Comparison of ENCODE assay signal across 8 cellular contexts in the genomic region with DNA sequence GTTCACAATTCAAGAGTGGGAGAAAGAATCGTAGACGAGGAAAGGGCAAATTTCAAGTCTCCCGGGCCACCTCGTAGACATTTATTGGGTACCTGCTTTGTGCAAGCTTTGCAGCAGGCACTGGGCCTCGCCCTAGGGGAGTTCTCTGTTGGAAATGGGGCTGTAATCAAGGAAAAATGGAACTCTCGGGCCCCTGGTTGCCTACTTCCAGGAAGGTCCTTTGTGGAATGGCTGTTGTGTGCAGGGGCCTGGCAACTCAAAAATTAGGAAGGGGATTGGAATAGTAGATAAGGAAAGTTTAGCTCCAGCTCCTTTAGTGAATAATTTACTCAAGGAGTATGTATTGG. TPM values are rescaled to one million over a fixed set of nuclear protein-coding genes. Genes with fewer than 3 reads are reported as not detected.
DNase-seq lines count a peak whose midpoint lies in the region; ATAC-seq and TF ChIP-seq lines count a peak whose summit lies in the region.

No MANE protein-coding gene starts in this region.

- H3K9me3 ChIP-seq in colonic mucosa (no peaks in the 10 kb centered on the region), muscle layer of colon (ENCODE audit: low read length) (no peaks in the 10 kb centered on the region)

- intact Hi-C loops in colonic mucosa (cut with DNase I) = no loop called here

- H3K9ac ChIP-seq in colonic mucosa (ENCODE audit: low read depth in 2 of 2, low read length in 2 of 2) (peak overlapping the region; percentile 85 to 95), muscle layer of colon (ENCODE audit: low read length) (peak overlapping the region; percentile 60)

- H3K4me1 ChIP-seq in colonic mucosa = peaks cover 24% of the 10 kb centered on the region
- H3K4me1 ChIP-seq in muscle layer of colon (ENCODE audit: insufficient read depth, low read length) = peaks cover 33% of the 10 kb centered on the region

- H3K4me3 ChIP-seq in colonic mucosa = peak overlapping the region; percentile 65
- H3K4me3 ChIP-seq in muscle layer of colon (ENCODE audit: low read depth in 1 of 2, low read length in 2 of 2) = peak overlapping the region; percentile 90 to 92

- peak; percentile 23 for DNase-seq in KBM-7
- no peak for DNase-seq in colonic mucosa

- H3K27ac ChIP-seq in 22Rv1 = peak overlapping the region; percentile 77
- H3K27ac ChIP-seq in colonic mucosa = peak overlapping the region; percentile 86
- peak overlapping the region; percentile 96 for H3K27ac ChIP-seq in muscle layer of colon (ENCODE audit: low read depth, low read length)

- no peak for TF ChIP-seq CTCF in 22Rv1 (IDR thresholded peaks at IDR 0.05)
- TF ChIP-seq CTCF in colonic mucosa (IDR thresholded peaks at IDR 0.05) = no peak

- H3K27me3 ChIP-seq in colonic mucosa (no peaks in the 10 kb centered on the region), muscle layer of colon (ENCODE audit: control insufficient read depth in 1 of 2, insufficient read depth in 2 of 2, low read length in 2 of 2) (no peaks in the 10 kb centered on the region)

- H3K36me3 ChIP-seq in colonic mucosa (peaks cover 4% of the 10 kb centered on the region), muscle layer of colon (ENCODE audit: insufficient read depth, low read length) (peaks cover 15% of the 10 kb centered on the region)

- ATAC-seq in GM21447 (IDR thresholded peaks at IDR 0.05; ENCODE audit: unreplicated experiment) = no peak
- no peak for ATAC-seq in HG03175 (IDR thresholded peaks at IDR 0.05; ENCODE audit: unreplicated experiment)
- no peak for ATAC-seq in HG02642 (IDR thresholded peaks at IDR 0.05; ENCODE audit: poor library complexity, unreplicated experiment)
- no peak for ATAC-seq in GM19023 (IDR thresholded peaks at IDR 0.05; ENCODE audit: unreplicated experiment)

- in situ Hi-C loops in KBM-7 (cut with MboI; ENCODE audit: low pct_unique_long_range_greater_than_20kb, low sequenced_read_pairs) = no loop called here

RNA-seq across cellular contexts. Expression of a gene that starts 0.6 kb away (rescaled TPM):
- 10 to 100 TPM in 1 of 2 donors, 1 to 10 TPM in 1; 9.3 to 12.8 TPM for total RNA-seq in colonic mucosa

RNA-seq across cellular contexts. Expression of a gene that starts 3.2 kb away (rescaled TPM):
- total RNA-seq in colonic mucosa = 10 to 100 TPM; 27.0 to 33.8 TPM

RNA-seq across cellular contexts. Expression of a gene that starts 21.7 kb away (rescaled TPM):
- 10 to 100 TPM; 47.8 to 51.8 TPM for total RNA-seq in colonic mucosa

RNA-seq across cellular contexts. Expression of a gene that starts 34.2 kb away (rescaled TPM):
- 10 to 100 TPM; 46.7 to 57.3 TPM for total RNA-seq in colonic mucosa

RNA-seq across cellular contexts. Expression of a gene that starts 48.3 kb away (rescaled TPM):
- total RNA-seq in colonic mucosa = 10 to 100 TPM; 47.8 to 54.6 TPM
